In genomic region chr7:75077552-75077951, GRCh38 we compare ENCODE assay signal across 8 cellular contexts. TPM values are rescaled to one million over a fixed set of nuclear protein-coding genes. Genes with fewer than 3 reads are reported as not detected.
DNase-seq lines count a peak whose midpoint lies in the region; FAIRE-seq and TF ChIP-seq lines count a peak whose summit lies in the region.
"Not testable (repeated sequence)": the region's sequence is repeated elsewhere in the genome, so short reads cannot be mapped to it uniquely, and the experiment has no call there.

No MANE protein-coding gene starts in this region.

- POLR2A ChIA-PET in A673 (lab: Charles Lee; ENCODE audit: low non-redundant PET); endothelial cell of umbilical vein (lab: Charles Lee): not testable (repeated sequence)

- not testable (repeated sequence) for H4K20me1 ChIP-seq in endothelial cell of umbilical vein (replicated peaks; ENCODE audit: control insufficient read depth, extremely low read depth, insufficient read depth, low read length)

- not testable (repeated sequence) for DNase-seq in A673 (ENCODE audit: low spot score); GM19239 (ENCODE audit: insufficient read length, low spot score); endothelial cell of umbilical vein (ENCODE audit: low read depth, low spot score)
- DNase-seq in NCI-H345 treated with DMSO at 0.1 percent for 48 hours (lab: John Stamatoyannopoulos, UW; ENCODE audit: unreplicated experiment), result peak; percentile 55
- peak; percentile 57 to 62 for DNase-seq in activated T-helper 1 cell treated with anti-CD3 and anti-CD28 coated beads, Interleukin-2, amount 50 U/mL, for 16 hours (ENCODE audit: low read depth in 1 of 2, low spot score in 1 of 2)
- DNase-seq in midbrain (lab: John Stamatoyannopoulos, UW), result peak; percentile 75
- peak; percentile 74 for DNase-seq in stimulated activated CD4-positive, alpha-beta T cell treated with anti-CD3 and anti-CD28 coated beads, Interleukin-4, amount 100 ng/mL, for 24 hours

- not testable (repeated sequence) for H3K79me2 ChIP-seq in endothelial cell of umbilical vein (ENCODE audit: control insufficient read depth, insufficient read depth, low read length)

- not testable (repeated sequence) for H2AFZ ChIP-seq in endothelial cell of umbilical vein (ENCODE audit: low read depth, low read length)

- CTCF ChIA-PET in A673 (lab: Charles Lee); endothelial cell of umbilical vein (lab: Charles Lee): not testable (repeated sequence)

- H3K4me3 ChIP-seq in A673 (ENCODE audit: low read depth, low read length, poor library complexity, severe bottlenecking); endothelial cell of umbilical vein (replicated peaks in 1 of 3; ENCODE audit: insufficient read depth in 1 of 3, low read depth in 1 of 3, low read length in 3 of 3): not testable (repeated sequence)

- peak; percentile 83 for FAIRE-seq in GM19239 (lab: Jason Lieb, UNC)
- peak; percentile 96 for FAIRE-seq in TTC549 (lab: Jason Lieb, UNC)
- peak; percentile 99 for FAIRE-seq in endothelial cell of umbilical vein (lab: Jason Lieb, UNC)

- not testable (repeated sequence) for H3K27me3 ChIP-seq in A673 (replicated peaks; ENCODE audit: insufficient read depth, low read depth, low read length, poor library complexity); endothelial cell of umbilical vein (ENCODE audit: control insufficient read depth in 2 of 2, insufficient read depth in 2 of 2, low read length in 2 of 2)

- H3K9ac ChIP-seq in endothelial cell of umbilical vein (replicated peaks; ENCODE audit: extremely low read depth, insufficient read depth, low read length), result not testable (repeated sequence)

- TF ChIP-seq CTCF in A673 (conservative IDR thresholded peaks at IDR 0.05; ENCODE audit: low read depth, low read length), result peak; percentile 40
- TF ChIP-seq CTCF in endothelial cell of umbilical vein (IDR thresholded peaks at IDR 0.05; ENCODE audit: extremely low read depth in 1 of 2, insufficient read depth in 1 of 2, low read depth in 1 of 2, low read length in 2 of 2), result peak; percentile 5 to 26

- dilution Hi-C loops in endothelial cell of umbilical vein (cut with MboI; ENCODE audit: extremely low pct_ligation_motif_present, low sequenced_read_pairs), result not testable (repeated sequence)

- intact Hi-C loops in A673 (cut with micrococcal nuclease; ENCODE audit: unreplicated experiment); endothelial cell of umbilical vein (cut with micrococcal nuclease): not testable (repeated sequence)

- H3K9me3 ChIP-seq in A673 (ENCODE audit: low read depth, low read length, poor library complexity, severe bottlenecking); endothelial cell of umbilical vein (replicated peaks; ENCODE audit: control insufficient read depth, insufficient read depth, low read length): not testable (repeated sequence)

- BruUV-seq in A673 (replicated peaks; lab: Mats Ljungman, UMichigan); endothelial cell of umbilical vein (replicated peaks; lab: Mats Ljungman, UMichigan): not testable (repeated sequence)

- not testable (repeated sequence) for H3K4me2 ChIP-seq in endothelial cell of umbilical vein (ENCODE audit: insufficient read depth, low read length)

- not testable (repeated sequence) for H3K27ac ChIP-seq in A673 (ENCODE audit: low read depth, low read length, poor library complexity, severe bottlenecking); endothelial cell of umbilical vein (ENCODE audit: insufficient read depth, low read depth, low read length)

- TF ChIP-seq POLR2A in endothelial cell of umbilical vein (IDR thresholded peaks at IDR 0.05; ENCODE audit: low read depth, low read length), result not testable (repeated sequence)

- H3K9me1 ChIP-seq in endothelial cell of umbilical vein (replicated peaks; ENCODE audit: control insufficient read depth, extremely low read depth, insufficient read depth, low read length), result not testable (repeated sequence)

- not testable (repeated sequence) for H3K36me3 ChIP-seq in A673 (ENCODE audit: insufficient read depth, low read length, poor library complexity, severe bottlenecking); endothelial cell of umbilical vein (ENCODE audit: control insufficient read depth in 2 of 2, extremely low read depth in 1 of 2, insufficient read depth in 2 of 2, low read length in 2 of 2)

- H3K4me1 ChIP-seq in A673 (ENCODE audit: insufficient read depth, low read length, poor library complexity, severe bottlenecking); endothelial cell of umbilical vein (ENCODE audit: control insufficient read depth, extremely low read depth, insufficient read depth, low read length): not testable (repeated sequence)

RNA-seq across cellular contexts. Expression of gene RCC1L, which starts 4.0 kb away (rescaled TPM):
- total RNA-seq in A673 (2021), result 39.8 and 40.2 TPM in 2 replicates
- total RNA-seq in endothelial cell of umbilical vein, result 46.1 and 53.4 TPM in 2 replicates
- polyA plus RNA-seq in endothelial cell of umbilical vein, result 30.1 and 44.7 TPM in 2 replicates
- polyA plus RNA-seq in endothelial cell of umbilical vein (2011; cell fraction: cytosol; rRNA removed), result 42.0 and 45.3 TPM in 2 replicates
- 30.4 and 38.6 TPM in 2 replicates for polyA plus RNA-seq in endothelial cell of umbilical vein (2011; cell fraction: nucleus; rRNA removed)
- 48.0 and 48.4 TPM in 2 replicates for polyA plus RNA-seq in endothelial cell of umbilical vein (2012)
- 37.1 and 40.2 TPM in 2 replicates for polyA minus RNA-seq in endothelial cell of umbilical vein
- 19.9 TPM for polyA minus RNA-seq in endothelial cell of umbilical vein (2011; cell fraction: cytosol; rRNA and poly(A)+ RNA removed)
- 13.1 and 16.2 TPM in 2 replicates for polyA minus RNA-seq in endothelial cell of umbilical vein (2011; cell fraction: nucleus; rRNA and poly(A)+ RNA removed)

RNA-seq across cellular contexts. Expression of gene GTF2IRD2B, which starts 14.8 kb away (rescaled TPM):
- total RNA-seq in A673 (2021) (17.1 and 19.7 TPM in 2 replicates), endothelial cell of umbilical vein (21.3 and 30.5 TPM in 2 replicates)
- polyA plus RNA-seq in endothelial cell of umbilical vein, result 22.1 and 26.7 TPM in 2 replicates
- 13.8 and 17.1 TPM in 2 replicates for polyA plus RNA-seq in endothelial cell of umbilical vein (2011; cell fraction: cytosol; rRNA removed)
- 36.0 and 37.4 TPM in 2 replicates for polyA plus RNA-seq in endothelial cell of umbilical vein (2011; cell fraction: nucleus; rRNA removed)
- polyA plus RNA-seq in endothelial cell of umbilical vein (2012), result 6.4 and 7.4 TPM in 2 replicates
- 17.7 and 29.7 TPM in 2 replicates for polyA minus RNA-seq in endothelial cell of umbilical vein
- 9.7 TPM for polyA minus RNA-seq in endothelial cell of umbilical vein (2011; cell fraction: cytosol; rRNA and poly(A)+ RNA removed)
- 26.9 and 30.6 TPM in 2 replicates for polyA minus RNA-seq in endothelial cell of umbilical vein (2011; cell fraction: nucleus; rRNA and poly(A)+ RNA removed)
